ENCODE assay signal across 1 cellular context in genomic region chr9:94907246-94907936, GRCh38.
TF ChIP-seq lines count a peak whose summit lies in the region.

No MANE protein-coding gene starts in this region.

TF ChIP-seq in A549, 52 proteins besides CTCF, POLR2A, EP300 and RAD21 (continued from another document):
- TF ChIP-seq E2F6 (IDR thresholded peaks at IDR 0.05; ENCODE audit: borderline replicate concordance, low read depth) = no peak
- TF ChIP-seq JUN (IDR thresholded peaks at IDR 0.05) = no peak
- no peak for TF ChIP-seq KDM1A (IDR thresholded peaks at IDR 0.05; ENCODE audit: low read depth)
- TF ChIP-seq ZC3H11A (IDR thresholded peaks at IDR 0.05) = peak; percentile 4; the same call in 1 of the 2 replicates
- TF ChIP-seq HOXB5 (CRISPR knock-in tag; IDR thresholded peaks at IDR 0.05) = peak; percentile 4; the same call in 1 of the 2 replicates
- TF ChIP-seq ATOH8 (CRISPR knock-in tag; IDR thresholded peaks at IDR 0.05; ENCODE audit: low read depth) = no peak
- no peak for TF ChIP-seq HDAC2 (IDR thresholded peaks at IDR 0.05)
- no peak for TF ChIP-seq SMC3 (IDR thresholded peaks at IDR 0.05)
- TF ChIP-seq MYC (IDR thresholded peaks at IDR 0.05; ENCODE audit: borderline replicate concordance, low read length) = no peak
- TF ChIP-seq CHD2 (IDR thresholded peaks at IDR 0.05; ENCODE audit: low read length, partially characterized antibody) = no peak
- TF ChIP-seq ELK1 (IDR thresholded peaks at IDR 0.05; ENCODE audit: low read depth, low read length) = no peak
- TF ChIP-seq HOXA7 (CRISPR knock-in tag; IDR thresholded peaks at IDR 0.05) = peak; percentile 85; the same call in 1 of the 2 replicates
- TF ChIP-seq NFE2L2 (conservative IDR thresholded peaks at IDR 0.05; ENCODE audit: low read length) = no peak
- TF ChIP-seq MAX (IDR thresholded peaks at IDR 0.05) = no peak
- peak; percentile 62; the same call in 1 of the 2 replicates for TF ChIP-seq HEYL (CRISPR knock-in tag; IDR thresholded peaks at IDR 0.05)
